Comparison of ENCODE assay signal across 9 cellular contexts in genomic region chr3:153052096-153052460, GRCh38.
DNase-seq lines count a peak whose midpoint lies in the region; ATAC-seq, FAIRE-seq and TF ChIP-seq lines count a peak whose summit lies in the region.
"Had no signal": no experiment of that assay in that cellular context is flagged by ENCODE, and none has a peak within 500 bp of the region (broad histone marks: within the 10 kb centered on the region; RNA-seq: fewer than 3 reads in every experiment).

No MANE protein-coding gene starts in this region.

- peak overlapping the region in 1 of 2 donors; percentile 50 for H3K27ac ChIP-seq in right atrium auricular region
- H3K27ac ChIP-seq: 22Rv1 had no signal

- no peak for TF ChIP-seq CTCF in right atrium auricular region (IDR thresholded peaks at IDR 0.05)

- no peak for ATAC-seq in HG02885 (IDR thresholded peaks at IDR 0.05; ENCODE audit: poor library complexity, unreplicated experiment)

- H3K4me1 ChIP-seq in right atrium auricular region, result no peaks in the 10 kb centered on the region

- H3K9me3 ChIP-seq in right atrium auricular region, result no peaks in the 10 kb centered on the region

- FAIRE-seq in urothelium cell line (lab: Jason Lieb, UNC), result no peak

- H3K36me3 ChIP-seq in right atrium auricular region, result no peaks in the 10 kb centered on the region

- DNase-seq in DMS 273 (lab: John Stamatoyannopoulos, UW; ENCODE audit: unreplicated experiment) (peak; percentile 23), DMS 273 treated with DMSO at 0.1 percent for 48 hours (lab: John Stamatoyannopoulos, UW) (no peak), UCSD-AML1 (lab: John Stamatoyannopoulos, UW; ENCODE audit: unreplicated experiment) (peak; percentile 67), right atrium auricular region (ENCODE audit: low spot score) (peak; percentile 70), urothelium cell line (ENCODE audit: low spot score) (peak; percentile 63), NCI-H1092 treated with DMSO at 0.1 percent for 48 hours (lab: John Stamatoyannopoulos, UW) (no peak), cerebellar cortex (ENCODE audit: low spot score) (no peak)

- H3K27me3 ChIP-seq in right atrium auricular region, result no peaks in the 10 kb centered on the region

- H3K4me3 ChIP-seq in right atrium auricular region, result no peak overlapping the region

Comparison
In these comparisons a context has a peak if more than half of its experiments do, and no peak if none do; other contexts are left out.
1. DNase-seq: peak in DMS 273 (single experiment), UCSD-AML1 (single experiment), right atrium auricular region (single experiment) and urothelium cell line (single experiment); none in DMS 273 treated with DMSO at 0.1 percent for 48 hours (single experiment), NCI-H1092 treated with DMSO at 0.1 percent for 48 hours (single experiment) and cerebellar cortex (single experiment).